In the genomic region with DNA sequence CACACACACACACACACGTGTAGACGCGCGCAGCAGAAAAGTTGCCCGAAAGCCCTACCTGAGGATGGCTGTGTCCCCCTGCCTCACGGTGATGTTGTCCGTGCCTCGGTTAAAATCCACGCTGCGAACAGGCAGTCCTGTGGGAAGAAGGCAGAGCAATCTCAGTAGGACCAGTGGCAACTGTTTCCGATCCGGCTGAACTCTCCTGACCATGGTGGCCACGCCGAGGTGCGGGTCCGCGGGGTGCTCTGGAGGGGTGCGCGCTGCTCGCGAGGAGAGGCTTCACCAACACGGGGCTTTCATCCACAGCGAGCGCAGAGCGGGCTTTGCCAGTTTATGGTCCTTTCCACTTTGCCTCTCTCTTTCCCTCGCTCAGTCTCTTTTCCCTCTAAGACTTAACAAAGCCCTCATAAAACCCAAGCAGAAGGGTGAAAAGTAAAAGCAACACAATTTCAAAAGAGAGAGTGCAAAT, we compare ENCODE assay signal across 10 cellular contexts. TPM values are rescaled to one million over a fixed set of nuclear protein-coding genes. Genes with fewer than 3 reads are reported as not detected.
DNase-seq lines count a peak whose midpoint lies in the region; TF ChIP-seq lines count a peak whose summit lies in the region.
"Had no signal": no experiment of that assay in that cellular context is flagged by ENCODE, and none has a peak within 500 bp of the region (broad histone marks: within the 10 kb centered on the region; RNA-seq: fewer than 3 reads in every experiment).

No MANE protein-coding gene starts in this region.

- H3K27me3 ChIP-seq in ACC112 (ENCODE audit: insufficient read depth, low read length), result peaks cover 33% of the 10 kb centered on the region; the same call in 1 of the 2 replicates

- peak overlapping the region; percentile 95 for H3K4me3 Mint-ChIP-seq in neural crest cell
- H3K4me3 Mint-ChIP-seq: naive thymus-derived CD4-positive, alpha-beta T cell had no signal

- peaks cover 58% of the 10 kb centered on the region for H3K4me1 Mint-ChIP-seq in neural crest cell

- H3K36me3 ChIP-seq in ACC112 (ENCODE audit: insufficient read depth, low read length), result no peaks in the 10 kb centered on the region

- peak overlapping the region; percentile 97 for H3K27ac Mint-ChIP-seq in neural crest cell (ENCODE audit: unreplicated experiment)
- H3K27ac Mint-ChIP-seq: naive thymus-derived CD4-positive, alpha-beta T cell had no signal

- H3K27me3 Mint-ChIP-seq in neural crest cell (ENCODE audit: low read depth), result no peaks in the 10 kb centered on the region

- peak overlapping the region; percentile 14 for H2AFZ ChIP-seq in ACC112 (ENCODE audit: low read length, unreplicated experiment)

- H3K36me3 Mint-ChIP-seq in neural crest cell (ENCODE audit: low read depth), result no peaks in the 10 kb centered on the region
- H3K36me3 Mint-ChIP-seq: naive thymus-derived CD4-positive, alpha-beta T cell had no signal

- H3K4me3 ChIP-seq in ACC112 (ENCODE audit: low read depth, low read length) (peak overlapping the region; percentile 49; the same call in 1 of the 2 replicates), foreskin fibroblast (ENCODE audit: low read depth in 1 of 2, low read length in 2 of 2) (peak overlapping the region; percentile 48 to 81)

- TF ChIP-seq CTCF in foreskin fibroblast (IDR thresholded peaks at IDR 0.05; ENCODE audit: low read depth, low read length) (no peak), neural crest cell (conservative IDR thresholded peaks at IDR 0.05) (no peak), GM20000 (IDR thresholded peaks at IDR 0.05; ENCODE audit: extremely low read depth, missing control alignments) (no peak)

- peak; percentile 65 for DNase-seq in NCI-H69 (lab: John Stamatoyannopoulos, UW)
- DNase-seq in foreskin fibroblast, result peak in 1 of 2 donors; percentile 54
- peak; percentile 20 for DNase-seq in neural crest cell (ENCODE audit: low read depth, low spot score)
- no peak for DNase-seq in NCI-H2029 treated with DMSO at 0.1 percent for 48 hours (lab: John Stamatoyannopoulos, UW)
- no peak for DNase-seq in GM20000 (ENCODE audit: low spot score)
- DNase-seq in HuH-7.5 (ENCODE audit: low spot score), result no peak
- DNase-seq in stimulated activated naive CD4-positive, alpha-beta T cell treated with Interleukin-2 at 50 U/mL for 16 hours (lab: John Stamatoyannopoulos, UW), result no peak
- DNase-seq: HCEC 1CT; naive thymus-derived CD4-positive, alpha-beta T cell had no signal

- H3K79me2 ChIP-seq in ACC112 (ENCODE audit: control insufficient read depth, insufficient read depth, low read length, unreplicated experiment), result no peaks in the 10 kb centered on the region

- no peaks in the 10 kb centered on the region for H3K4me1 ChIP-seq in ACC112 (ENCODE audit: control insufficient read depth, insufficient read depth, low read length, unreplicated experiment)

- H3K9me3 Mint-ChIP-seq in neural crest cell, result peaks cover 2% of the 10 kb centered on the region

- H3K27ac ChIP-seq in ACC112 (ENCODE audit: low read depth, low read length), result no peak overlapping the region

RNA-seq across cellular contexts. Expression of a gene that starts 0.4 kb away (rescaled TPM):
- 36.6 and 36.7 TPM in 2 replicates for total RNA-seq in neural crest cell
- total RNA-seq: naive thymus-derived CD4-positive, alpha-beta T cell had no signal

Comparison
In these comparisons a context has a peak if more than half of its experiments do, and no peak if none do; other contexts are left out.
1. DNase-seq: peak in NCI-H69 (single experiment) and neural crest cell (single experiment); none in NCI-H2029 treated with DMSO at 0.1 percent for 48 hours (single experiment), GM20000 (single experiment), HuH-7.5 (single experiment) and stimulated activated naive CD4-positive, alpha-beta T cell treated with Interleukin-2 at 50 U/mL for 16 hours (single experiment).